Comparison of ENCODE assay signal across 1 cellular context in the genomic region with DNA sequence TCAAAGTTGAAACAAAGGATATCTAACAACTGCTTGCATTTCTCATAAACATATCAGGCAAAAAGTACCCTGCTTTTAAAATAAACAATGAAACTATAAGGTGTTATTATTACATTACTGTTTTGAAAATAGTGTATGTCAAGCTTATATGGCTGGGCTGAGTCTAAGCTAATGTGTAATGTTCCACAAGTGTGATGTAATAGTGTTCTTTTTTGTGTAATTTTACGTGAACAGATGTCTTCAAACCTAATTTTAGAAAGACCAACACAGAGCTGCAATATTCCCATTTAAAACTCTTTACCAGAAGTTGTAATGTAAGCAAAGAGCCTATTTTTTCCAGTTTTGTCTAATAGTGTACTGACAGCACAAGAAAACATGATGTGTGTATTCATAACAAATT.
TF ChIP-seq lines count a peak whose summit lies in the region.

No MANE protein-coding gene starts in this region.

TF ChIP-seq in GM12878, 131 proteins besides CTCF, POLR2A, EP300 and RAD21:
- TF ChIP-seq, protein P1, sequence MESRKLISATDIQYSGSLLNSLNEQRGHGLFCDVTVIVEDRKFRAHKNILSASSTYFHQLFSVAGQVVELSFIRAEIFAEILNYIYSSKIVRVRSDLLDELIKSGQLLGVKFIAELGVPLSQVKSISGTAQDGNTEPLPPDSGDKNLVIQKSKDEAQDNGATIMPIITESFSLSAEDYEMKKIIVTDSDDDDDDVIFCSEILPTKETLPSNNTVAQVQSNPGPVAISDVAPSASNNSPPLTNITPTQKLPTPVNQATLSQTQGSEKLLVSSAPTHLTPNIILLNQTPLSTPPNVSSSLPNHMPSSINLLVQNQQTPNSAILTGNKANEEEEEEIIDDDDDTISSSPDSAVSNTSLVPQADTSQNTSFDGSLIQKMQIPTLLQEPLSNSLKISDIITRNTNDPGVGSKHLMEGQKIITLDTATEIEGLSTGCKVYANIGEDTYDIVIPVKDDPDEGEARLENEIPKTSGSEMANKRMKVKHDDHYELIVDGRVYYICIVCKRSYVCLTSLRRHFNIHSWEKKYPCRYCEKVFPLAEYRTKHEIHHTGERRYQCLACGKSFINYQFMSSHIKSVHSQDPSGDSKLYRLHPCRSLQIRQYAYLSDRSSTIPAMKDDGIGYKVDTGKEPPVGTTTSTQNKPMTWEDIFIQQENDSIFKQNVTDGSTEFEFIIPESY (IDR thresholded peaks at IDR 0.05), result no peak
